Comparison of ENCODE assay signal across 8 cellular contexts in genomic region chr6:19836799-19837510, GRCh38. TPM values are rescaled to one million over a fixed set of nuclear protein-coding genes. Genes with fewer than 3 reads are reported as not detected.
DNase-seq lines count a peak whose midpoint lies in the region; TF ChIP-seq lines count a peak whose summit lies in the region.

ID4 (plus strand) TSS chr6:19837370; CDS start chr6:19837755, 385 bp downstream.

- in situ Hi-C loops in GM13976 (cut with MboI; ENCODE audit: low sequenced_read_pairs, unreplicated experiment), result no loop called here

- H3K4me1 ChIP-seq in SJCRH30, result no peaks in the 10 kb centered on the region
- peaks cover 3 to 9% of the 10 kb centered on the region in 2 donors for H3K4me1 ChIP-seq in mucosa of rectum (ENCODE audit: control insufficient read depth in 2 of 2, insufficient read depth in 2 of 2, low read length in 2 of 2)
- H3K4me1 ChIP-seq in uterus, result no peaks in the 10 kb centered on the region

- H3K9me3 ChIP-seq in SJCRH30 (replicated peaks) (no peaks in the 10 kb centered on the region), mucosa of rectum (ENCODE audit: control insufficient read depth in 2 of 2, low read length in 2 of 2) (no peaks in the 10 kb centered on the region), uterus (no peaks in the 10 kb centered on the region)

- H3K36me3 ChIP-seq in SJCRH30, result no peaks in the 10 kb centered on the region
- H3K36me3 ChIP-seq in mucosa of rectum (ENCODE audit: control insufficient read depth in 2 of 2, insufficient read depth in 2 of 2, low read length in 2 of 2), result no peaks in the 10 kb centered on the region
- H3K36me3 ChIP-seq in uterus, result no peaks in the 10 kb centered on the region

- no peak for TF ChIP-seq CTCF in fibroblast of mammary gland (conservative IDR thresholded peaks at IDR 0.05; ENCODE audit: control insufficient read depth, insufficient read depth, low read depth, low read length)
- TF ChIP-seq CTCF in uterus (IDR thresholded peaks at IDR 0.05), result peak in 1 of 4 experiments; percentile 24
- TF ChIP-seq CTCF in GM13976 (IDR thresholded peaks at IDR 0.05; ENCODE audit: borderline replicate concordance, control extremely low read depth, extremely low read depth, insufficient read depth, missing control alignments), result no peak

- intact Hi-C loops in uterus (cut with DNase I; ENCODE audit: low total_unique reads), result no loop called here

- no peak within 1 kb of the TSS for H3K27ac ChIP-seq in SJCRH30
- peak within 1 kb of the TSS; percentile 72 to 74 for H3K27ac ChIP-seq in mucosa of rectum (ENCODE audit: low read depth in 2 of 2, low read length in 2 of 2)
- H3K27ac ChIP-seq in uterus, result peak within 1 kb of the TSS; percentile 89 to 95

- H3K4me3 ChIP-seq in SJCRH30 (peak within 1 kb of the TSS; percentile 57), fibroblast of mammary gland (ENCODE audit: control insufficient read depth, low read depth, low read length) (peak within 1 kb of the TSS; percentile 45), mucosa of rectum (ENCODE audit: low read length in 2 of 2) (peak within 1 kb of the TSS; percentile 67 to 81), uterus (peak within 1 kb of the TSS; percentile 45 to 61)

- H3K9ac ChIP-seq in mucosa of rectum (ENCODE audit: low read depth in 1 of 2, low read length in 2 of 2), result peak within 1 kb of the TSS; percentile 71 to 73

- TF ChIP-seq POLR2A in uterus (IDR thresholded peaks at IDR 0.05), result peak; percentile 95 to 98

- DNase-seq in activated CD8-positive, alpha-beta memory T cell treated with anti-CD3 and anti-CD28 coated beads, Interleukin-2, amount 50 U/mL, for 48 hours, result peak; percentile 52
- DNase-seq in activated CD8-positive, alpha-beta memory T cell treated with anti-CD3 and anti-CD28 coated beads, Interleukin-2, amount 50 U/mL, for 4 hours, result no peak
- DNase-seq in SJCRH30, result peak; percentile 61 to 66
- peak; percentile 76 for DNase-seq in fibroblast of mammary gland (ENCODE audit: low read depth)
- DNase-seq in uterus, result peak; percentile 93 to 96
- DNase-seq in NAMALWA (ENCODE audit: low spot score), result no peak
- DNase-seq in GM13976 (ENCODE audit: low spot score), result no peak

- H3K27me3 ChIP-seq in SJCRH30 (no peaks in the 10 kb centered on the region), mucosa of rectum (ENCODE audit: control insufficient read depth in 2 of 2, insufficient read depth in 2 of 2, low read length in 2 of 2) (peaks cover 0 to 29% of the 10 kb centered on the region in 2 donors), uterus (no peaks in the 10 kb centered on the region)

RNA-seq across cellular contexts. Expression of gene ID4, which starts in this region (rescaled TPM):
- 0.66 and 1.2 TPM in 2 replicates for total RNA-seq in SJCRH30 (2014; rRNA removed; shearing (Covaris generic))
- total RNA-seq in uterus, result 100 to 1,000 TPM in 1 of 4 donors, 10 to 100 TPM in 3; 29.2 to 147 (median 57.5) TPM

Comparison
In these comparisons a context has a peak if more than half of its experiments do, and no peak if none do; other contexts are left out.
1. RNA of gene ID4 (total RNA-seq): 29.2 to 147 TPM in uterus; 0.66 to 1.2 TPM in SJCRH30; every median in the first group is over 10 times any median in the second.
2. DNase-seq: peak in activated CD8-positive, alpha-beta memory T cell treated with anti-CD3 and anti-CD28 coated beads, Interleukin-2, amount 50 U/mL, for 48 hours (single experiment), SJCRH30 (2 of 2), fibroblast of mammary gland (single experiment) and uterus (2 of 2); none in activated CD8-positive, alpha-beta memory T cell treated with anti-CD3 and anti-CD28 coated beads, Interleukin-2, amount 50 U/mL, for 4 hours (single experiment), NAMALWA (single experiment) and GM13976 (single experiment).
3. Peak in every context shown above with its lines, with median percentiles within 50 percentile points of each other: H3K4me3 ChIP-seq.